ENCODE assay signal across 8 cellular contexts in genomic region chr18:26655614-26656400, GRCh38.
DNase-seq lines count a peak whose midpoint lies in the region; ATAC-seq, FAIRE-seq and TF ChIP-seq lines count a peak whose summit lies in the region.

No MANE protein-coding gene starts in this region.

- no peaks in the 10 kb centered on the region for H3K9me3 Mint-ChIP-seq in CD4-positive, alpha-beta T cell

- FAIRE-seq in HTR-8/SVneo (lab: Jason Lieb, UNC): no peak

- no peak for ATAC-seq in GM19452 (IDR thresholded peaks at IDR 0.05; ENCODE audit: unreplicated experiment)
- ATAC-seq in CD4-positive, alpha-beta T cell (ENCODE audit: poor library complexity): no peak

- 1% methylated on average over 11 to 29 of the region's 56 CpGs for WGBS in esophagus squamous epithelium, 2 donors

- POLR2A ChIA-PET in CD4-positive, alpha-beta T cell (lab: Charles Lee): no interaction called here

- H3K36me3 ChIP-seq in esophagus squamous epithelium: no peaks in the 10 kb centered on the region
- no peaks in the 10 kb centered on the region for H3K36me3 ChIP-seq in mucosa of rectum (ENCODE audit: control insufficient read depth in 2 of 2, insufficient read depth in 2 of 2, low read length in 2 of 2)
- H3K36me3 ChIP-seq in vagina: no peaks in the 10 kb centered on the region

- H3K4me1 ChIP-seq in esophagus squamous epithelium (peaks cover 9 to 46% (median 17%) of the 10 kb centered on the region in 3 donors), mucosa of rectum (ENCODE audit: control insufficient read depth in 2 of 2, insufficient read depth in 2 of 2, low read length in 2 of 2) (peaks cover 8 to 9% of the 10 kb centered on the region in 2 donors), vagina (peaks cover 22% of the 10 kb centered on the region)

- DNase-seq in Daoy (ENCODE audit: low read depth): peak; percentile 73
- DNase-seq in HTR-8/SVneo (ENCODE audit: insufficient read length, low spot score): peak; percentile 11
- peak; percentile 78 for DNase-seq in SK-N-DZ (ENCODE audit: low spot score)
- DNase-seq in esophagus squamous epithelium (lab: John Stamatoyannopoulos, UW): no peak
- DNase-seq in vagina (ENCODE audit: extremely low spot score in 2 of 2): no peak
- no peak for DNase-seq in CD4-positive, alpha-beta T cell

- peak in 1 of 6 experiments; percentile 15 for TF ChIP-seq CTCF in esophagus squamous epithelium (IDR thresholded peaks at IDR 0.05)
- TF ChIP-seq CTCF in vagina (IDR thresholded peaks at IDR 0.05): no peak
- no peak for TF ChIP-seq CTCF in CD4-positive, alpha-beta T cell (IDR thresholded peaks at IDR 0.05)

- H3K27me3 Mint-ChIP-seq in CD4-positive, alpha-beta T cell: peaks cover 85% of the 10 kb centered on the region

- CTCF ChIA-PET in CD4-positive, alpha-beta T cell (lab: Charles Lee): no interaction called here

- TF ChIP-seq POLR2A in esophagus squamous epithelium (IDR thresholded peaks at IDR 0.05) (no peak), vagina (IDR thresholded peaks at IDR 0.05) (no peak)

- H3K27ac ChIP-seq in esophagus squamous epithelium (peak overlapping the region; percentile 74 to 93 (median 78)), mucosa of rectum (ENCODE audit: low read depth in 2 of 2, low read length in 2 of 2) (peak overlapping the region; percentile 56), vagina (peak overlapping the region; percentile 89)
- H3K27ac ChIP-seq in CD4-positive, alpha-beta T cell (ENCODE audit: low read depth, low read length): no peak overlapping the region

- peaks cover 16% of the 10 kb centered on the region for H3K4me1 Mint-ChIP-seq in CD4-positive, alpha-beta T cell (ENCODE audit: low read depth)

- intact Hi-C loops in esophagus squamous epithelium (cut with DNase I): loop anchor here (10.0 kb wide), 1 partner anchor 251 kb away; no protein-coding TSS in a partner anchor
- intact Hi-C loops in vagina (cut with DNase I): loop anchor here (5.0 kb wide), 1 partner anchor 109 kb away; the partner anchor contains the start of gene KCTD1
- intact Hi-C loops in CD4-positive, alpha-beta T cell (cut with DNase I, micrococcal nuclease): loop anchor here in 1 of 2 experiments (10.0 kb wide), 1 partner anchor 351 kb away; no protein-coding TSS in a partner anchor

- H3K4me3 ChIP-seq in esophagus squamous epithelium: peak overlapping the region; percentile 61 to 89 (median 78)
- H3K4me3 ChIP-seq in mucosa of rectum (ENCODE audit: low read length in 2 of 2): peak overlapping the region; percentile 50 to 62
- peak overlapping the region; percentile 59 to 66 for H3K4me3 ChIP-seq in vagina

- no peaks in the 10 kb centered on the region for H3K36me3 Mint-ChIP-seq in CD4-positive, alpha-beta T cell (ENCODE audit: low read depth)

- H3K27me3 ChIP-seq in esophagus squamous epithelium: peaks cover 0 to 16% (median 0%) of the 10 kb centered on the region in 4 donors
- peaks cover 8 to 9% of the 10 kb centered on the region in 2 donors for H3K27me3 ChIP-seq in mucosa of rectum (ENCODE audit: control insufficient read depth in 2 of 2, insufficient read depth in 2 of 2, low read length in 2 of 2)
- H3K27me3 ChIP-seq in vagina: no peaks in the 10 kb centered on the region
- H3K27me3 ChIP-seq in CD4-positive, alpha-beta T cell (ENCODE audit: control insufficient read depth, insufficient read depth, low read length): peaks cover 61% of the 10 kb centered on the region

- no peak overlapping the region for H3K9ac ChIP-seq in mucosa of rectum (ENCODE audit: low read depth in 1 of 2, low read length in 2 of 2)

- H3K9me3 ChIP-seq in esophagus squamous epithelium: no peaks in the 10 kb centered on the region
- H3K9me3 ChIP-seq in mucosa of rectum (ENCODE audit: control insufficient read depth in 2 of 2, low read length in 2 of 2): no peaks in the 10 kb centered on the region
- no peaks in the 10 kb centered on the region for H3K9me3 ChIP-seq in vagina
- no peaks in the 10 kb centered on the region for H3K9me3 ChIP-seq in CD4-positive, alpha-beta T cell (ENCODE audit: control insufficient read depth, low read length)

- H3K4me3 Mint-ChIP-seq in CD4-positive, alpha-beta T cell: no peak overlapping the region

- no peak overlapping the region for H3K27ac Mint-ChIP-seq in CD4-positive, alpha-beta T cell

Comparison
In these comparisons a context has a peak if more than half of its experiments do, and no peak if none do; other contexts are left out.
1. DNase-seq: peak in Daoy (single experiment), HTR-8/SVneo (single experiment) and SK-N-DZ (single experiment); none in esophagus squamous epithelium (single experiment), vagina (0 of 2) and CD4-positive, alpha-beta T cell (0 of 10).
2. Peak in every context shown above with its lines, with median percentiles within 50 percentile points of each other: H3K4me3 ChIP-seq.